1 cellular context compared by ENCODE assay signal in the genomic region with DNA sequence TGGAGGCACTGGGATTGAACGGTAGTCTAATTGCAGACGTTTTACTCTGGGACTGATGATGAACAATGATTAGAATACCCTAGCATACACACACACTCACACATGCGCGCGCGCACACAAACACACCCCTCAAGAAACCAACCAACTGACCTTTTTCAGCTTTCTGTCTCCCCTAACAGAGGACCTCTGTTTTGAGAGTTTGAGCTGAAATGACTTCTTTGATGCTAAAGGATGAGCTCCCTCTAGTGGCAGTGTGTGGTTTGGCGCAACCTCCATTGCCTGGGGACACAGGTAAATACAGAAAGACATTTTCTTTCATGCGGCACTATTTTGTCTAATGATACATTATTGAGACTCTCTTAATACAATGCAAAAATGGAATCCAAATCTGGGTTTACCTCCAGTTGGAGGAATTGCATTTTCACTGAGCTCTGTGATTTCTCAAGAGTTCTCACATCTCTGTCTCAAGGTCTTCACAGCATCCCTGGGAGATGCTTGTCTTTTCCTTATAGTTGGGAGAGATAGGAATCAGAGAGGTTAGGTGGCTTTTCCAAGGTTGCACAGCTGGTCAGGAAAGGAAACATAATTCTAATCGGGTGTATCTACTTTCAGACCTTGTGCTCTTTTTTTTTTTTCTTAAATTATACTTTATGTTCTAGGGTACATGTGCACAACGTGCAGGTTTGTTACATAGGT.
TF ChIP-seq lines count a peak whose summit lies in the region.

No MANE protein-coding gene starts in this region.

TF ChIP-seq in Ishikawa, 13 proteins besides CTCF, POLR2A, EP300 and RAD21 (continued from another document):
- TF ChIP-seq, protein P1, sequence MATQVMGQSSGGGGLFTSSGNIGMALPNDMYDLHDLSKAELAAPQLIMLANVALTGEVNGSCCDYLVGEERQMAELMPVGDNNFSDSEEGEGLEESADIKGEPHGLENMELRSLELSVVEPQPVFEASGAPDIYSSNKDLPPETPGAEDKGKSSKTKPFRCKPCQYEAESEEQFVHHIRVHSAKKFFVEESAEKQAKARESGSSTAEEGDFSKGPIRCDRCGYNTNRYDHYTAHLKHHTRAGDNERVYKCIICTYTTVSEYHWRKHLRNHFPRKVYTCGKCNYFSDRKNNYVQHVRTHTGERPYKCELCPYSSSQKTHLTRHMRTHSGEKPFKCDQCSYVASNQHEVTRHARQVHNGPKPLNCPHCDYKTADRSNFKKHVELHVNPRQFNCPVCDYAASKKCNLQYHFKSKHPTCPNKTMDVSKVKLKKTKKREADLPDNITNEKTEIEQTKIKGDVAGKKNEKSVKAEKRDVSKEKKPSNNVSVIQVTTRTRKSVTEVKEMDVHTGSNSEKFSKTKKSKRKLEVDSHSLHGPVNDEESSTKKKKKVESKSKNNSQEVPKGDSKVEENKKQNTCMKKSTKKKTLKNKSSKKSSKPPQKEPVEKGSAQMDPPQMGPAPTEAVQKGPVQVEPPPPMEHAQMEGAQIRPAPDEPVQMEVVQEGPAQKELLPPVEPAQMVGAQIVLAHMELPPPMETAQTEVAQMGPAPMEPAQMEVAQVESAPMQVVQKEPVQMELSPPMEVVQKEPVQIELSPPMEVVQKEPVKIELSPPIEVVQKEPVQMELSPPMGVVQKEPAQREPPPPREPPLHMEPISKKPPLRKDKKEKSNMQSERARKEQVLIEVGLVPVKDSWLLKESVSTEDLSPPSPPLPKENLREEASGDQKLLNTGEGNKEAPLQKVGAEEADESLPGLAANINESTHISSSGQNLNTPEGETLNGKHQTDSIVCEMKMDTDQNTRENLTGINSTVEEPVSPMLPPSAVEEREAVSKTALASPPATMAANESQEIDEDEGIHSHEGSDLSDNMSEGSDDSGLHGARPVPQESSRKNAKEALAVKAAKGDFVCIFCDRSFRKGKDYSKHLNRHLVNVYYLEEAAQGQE (IDR thresholded peaks at IDR 0.05; ENCODE audit: low read depth): no peak
- TF ChIP-seq NFIC (IDR thresholded peaks at IDR 0.05) (no peak), CREB1 (IDR thresholded peaks at IDR 0.05; ENCODE audit: low read depth) (no peak), FOXM1 (IDR thresholded peaks at IDR 0.05; ENCODE audit: borderline replicate concordance, low read depth) (no peak), YY1 (IDR thresholded peaks at IDR 0.05; ENCODE audit: low read depth) (no peak)
